8 cellular contexts compared by ENCODE assay signal in genomic region chr3:161770532-161771386, GRCh38.
DNase-seq lines count a peak whose midpoint lies in the region; ATAC-seq and TF ChIP-seq lines count a peak whose summit lies in the region.

No MANE protein-coding gene starts in this region.

- H3K36me3 Mint-ChIP-seq in activated T-helper 1 cell treated with anti-CD3 and anti-CD28 coated beads, Interleukin-12 subunit alpha, Interleukin-12 subunit beta, Interleukin-2, Interleukin-4 antibody, amounts not matched to agents 30 ng/mL and 10 ng/mL and 1 ng/mL, durations not matched to agents 14 hours and 24 hours and 36 hours (ENCODE audit: low read depth) = no peaks in the 10 kb centered on the region
- H3K36me3 Mint-ChIP-seq in HFFc6 (ENCODE audit: low read depth) = no peaks in the 10 kb centered on the region

- H3K27me3 Mint-ChIP-seq in activated T-helper 1 cell treated with anti-CD3 and anti-CD28 coated beads, Interleukin-12 subunit alpha, Interleukin-12 subunit beta, Interleukin-2, Interleukin-4 antibody, amounts not matched to agents 30 ng/mL and 10 ng/mL and 1 ng/mL, durations not matched to agents 14 hours and 24 hours and 36 hours (ENCODE audit: insufficient read depth) = no peaks in the 10 kb centered on the region
- no peaks in the 10 kb centered on the region for H3K27me3 Mint-ChIP-seq in HFFc6 (ENCODE audit: insufficient read depth)

- intact Hi-C loops in activated T-helper 1 cell treated with anti-CD3 and anti-CD28 coated beads, Interleukin-12 subunit alpha, Interleukin-12 subunit beta, Interleukin-2, Interleukin-4 antibody, amounts not matched to agents 30 ng/mL and 10 ng/mL and 1 ng/mL, durations not matched to agents 14 hours and 24 hours and 36 hours (cut with micrococcal nuclease) = loop anchor here (2.0 kb wide), 1 partner anchor 30 kb away; no protein-coding TSS in a partner anchor
- intact Hi-C loops in right cardiac atrium (cut with DNase I) = no loop called here

- H3K9me3 Mint-ChIP-seq in activated T-helper 1 cell treated with anti-CD3 and anti-CD28 coated beads, Interleukin-12 subunit alpha, Interleukin-12 subunit beta, Interleukin-2, Interleukin-4 antibody, amounts not matched to agents 30 ng/mL and 10 ng/mL and 1 ng/mL, durations not matched to agents 14 hours and 24 hours and 36 hours = peaks cover 2% of the 10 kb centered on the region
- peaks cover 25% of the 10 kb centered on the region for H3K9me3 Mint-ChIP-seq in HFFc6

- no peaks in the 10 kb centered on the region for H3K9me3 ChIP-seq in right cardiac atrium (ENCODE audit: control insufficient read depth, low read length)

- H3K4me1 ChIP-seq in right cardiac atrium (ENCODE audit: control insufficient read depth, insufficient read depth, low read length) = no peaks in the 10 kb centered on the region

- ATAC-seq in GM19372 (IDR thresholded peaks at IDR 0.05; ENCODE audit: low read depth, unreplicated experiment) = peak; percentile 77
- ATAC-seq in HG03066 (IDR thresholded peaks at IDR 0.05; ENCODE audit: low read depth, unreplicated experiment) = peak; percentile 75
- ATAC-seq in right cardiac atrium = no peak

- peak; percentile 19 for DNase-seq in ELR (ENCODE audit: low read depth)
- DNase-seq in activated T-helper 1 cell treated with anti-CD3 and anti-CD28 coated beads, Interleukin-12 subunit alpha, Interleukin-12 subunit beta, Interleukin-2, Interleukin-4 antibody, amounts not matched to agents 30 ng/mL and 10 ng/mL and 1 ng/mL, durations not matched to agents 14 hours and 24 hours and 36 hours (ENCODE audit: low spot score) = no peak
- DNase-seq in NCI-H2107 (lab: John Stamatoyannopoulos, UW) = no peak
- DNase-seq in HFFc6 = no peak
- no peak for DNase-seq in right cardiac atrium
- DNase-seq in NOMO-1 treated with dmso at 0.1 percent for 144 hours (lab: John Stamatoyannopoulos, UW; ENCODE audit: unreplicated experiment) = no peak

- 58% methylated on average over 3 of the region's 3 CpGs for WGBS in right cardiac atrium

- peaks cover 16% of the 10 kb centered on the region for H3K4me1 Mint-ChIP-seq in activated T-helper 1 cell treated with anti-CD3 and anti-CD28 coated beads, Interleukin-12 subunit alpha, Interleukin-12 subunit beta, Interleukin-2, Interleukin-4 antibody, amounts not matched to agents 30 ng/mL and 10 ng/mL and 1 ng/mL, durations not matched to agents 14 hours and 24 hours and 36 hours (ENCODE audit: low read depth)
- no peaks in the 10 kb centered on the region for H3K4me1 Mint-ChIP-seq in HFFc6 (ENCODE audit: low read depth)

- H3K27ac Mint-ChIP-seq in activated T-helper 1 cell treated with anti-CD3 and anti-CD28 coated beads, Interleukin-12 subunit alpha, Interleukin-12 subunit beta, Interleukin-2, Interleukin-4 antibody, amounts not matched to agents 30 ng/mL and 10 ng/mL and 1 ng/mL, durations not matched to agents 14 hours and 24 hours and 36 hours = peak overlapping the region; percentile 31
- no peak overlapping the region for H3K27ac Mint-ChIP-seq in HFFc6

- no peak for TF ChIP-seq CTCF in HFFc6 (IDR thresholded peaks at IDR 0.05)

- peak overlapping the region; percentile 29 for H3K4me3 Mint-ChIP-seq in activated T-helper 1 cell treated with anti-CD3 and anti-CD28 coated beads, Interleukin-12 subunit alpha, Interleukin-12 subunit beta, Interleukin-2, Interleukin-4 antibody, amounts not matched to agents 30 ng/mL and 10 ng/mL and 1 ng/mL, durations not matched to agents 14 hours and 24 hours and 36 hours
- H3K4me3 Mint-ChIP-seq in HFFc6 = no peak overlapping the region

- no peak overlapping the region for H3K27ac ChIP-seq in right cardiac atrium (ENCODE audit: low read length)

- H3K4me3 ChIP-seq in right cardiac atrium (ENCODE audit: low read length) = no peak overlapping the region

- H3K27me3 ChIP-seq in right cardiac atrium (ENCODE audit: control insufficient read depth, insufficient read depth) = no peaks in the 10 kb centered on the region

Comparison
In these comparisons a context has a peak if more than half of its experiments do, and no peak if none do; other contexts are left out.
1. ATAC-seq: peak in GM19372 (single experiment) and HG03066 (single experiment); none in right cardiac atrium (0 of 2).